2 cellular contexts compared by ENCODE assay signal in the genomic region with DNA sequence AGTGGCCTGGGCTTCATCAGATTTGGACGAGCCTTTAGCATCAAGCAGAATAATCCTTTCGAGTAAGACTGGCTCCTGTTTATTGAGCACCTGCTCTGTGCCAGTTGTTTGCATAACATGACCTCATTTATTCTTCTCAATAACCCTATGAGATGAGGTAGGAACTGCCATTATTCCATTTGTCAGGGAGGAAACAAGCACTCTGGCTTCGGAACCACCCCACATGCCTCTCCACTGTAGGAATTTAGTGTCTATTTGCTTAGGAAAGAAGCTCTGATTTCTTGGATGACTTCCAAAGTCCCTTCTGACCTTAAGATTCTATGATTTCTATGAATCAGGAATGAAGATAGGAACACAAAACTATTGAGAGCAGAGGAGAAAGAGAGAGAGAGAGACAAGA.
TF ChIP-seq lines count a peak whose summit lies in the region.

No MANE protein-coding gene starts in this region.

TF ChIP-seq in IMR-90, 13 proteins besides CTCF, POLR2A, EP300 and RAD21:
- TF ChIP-seq BHLHE40 (IDR thresholded peaks at IDR 0.05; ENCODE audit: low read depth, low read length): no peak
- TF ChIP-seq MAFK (IDR thresholded peaks at IDR 0.05; ENCODE audit: low read depth, low read length): no peak
- TF ChIP-seq MAZ (IDR thresholded peaks at IDR 0.05; ENCODE audit: borderline replicate concordance, low read depth, low read length): no peak
- TF ChIP-seq NFE2L2 (IDR thresholded peaks at IDR 0.05; ENCODE audit: low read depth, low read length): no peak
- no peak for TF ChIP-seq MXI1 (IDR thresholded peaks at IDR 0.05; ENCODE audit: borderline replicate concordance, low read depth, low read length)
- TF ChIP-seq RCOR1 (IDR thresholded peaks at IDR 0.05; ENCODE audit: insufficient replicate concordance, low read length): no peak
- TF ChIP-seq CHD1 (IDR thresholded peaks at IDR 0.05; ENCODE audit: low read depth, low read length): no peak

TF ChIP-seq in K562, 482 proteins besides CTCF, POLR2A, EP300 and RAD21:
- TF ChIP-seq NFIC (IDR thresholded peaks at IDR 0.05) (peak; percentile 13; the same call in 1 of the 2 replicates), FOXJ3 (CRISPR knock-in tag; IDR thresholded peaks at IDR 0.05) (no peak)
TF ChIP-seq in K562: peak in this region for 1.
